In the genomic region with DNA sequence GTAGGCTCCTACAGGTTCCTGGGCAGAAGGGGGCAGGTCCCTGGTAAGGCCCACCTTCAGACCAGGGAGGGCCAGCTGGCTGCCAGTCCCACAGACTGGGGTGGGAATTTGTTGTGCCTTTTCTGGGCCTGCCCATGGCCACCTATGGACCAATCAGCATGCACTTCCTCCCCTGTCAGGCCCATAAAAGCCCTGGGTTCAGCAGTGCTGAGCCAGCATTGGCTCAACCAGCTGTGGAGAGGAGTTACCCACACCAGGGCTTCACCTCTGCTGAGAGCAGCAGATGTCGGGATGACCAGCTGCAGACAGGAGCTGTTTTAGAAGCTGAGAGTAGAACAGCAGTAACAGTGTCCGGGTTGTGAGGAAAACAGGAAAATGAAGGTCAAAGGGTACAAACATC, we compare ENCODE assay signal across 23 cellular contexts.
"Had no signal": no experiment of that assay in that cellular context is flagged by ENCODE, and none has a peak within 500 bp of the region (broad histone marks: within the 10 kb centered on the region; RNA-seq: fewer than 3 reads in every experiment).

No MANE protein-coding gene starts in this region.

- H3K9me3 ChIP-seq: lower lobe of right lung, neutrophil, pancreas, right lobe of liver had no signal

- H3K27ac Mint-ChIP-seq: activated naive CD4-positive, alpha-beta T cell treated with anti-CD3 and anti-CD28 coated beads, Interleukin-2, amount 50 U/mL, for 72 hours; activated T-helper 1 cell treated with anti-CD3 and anti-CD28 coated beads, Interleukin-12 subunit alpha, Interleukin-12 subunit beta, Interleukin-2, Interleukin-4 antibody, amounts not matched to agents 30 ng/mL and 10 ng/mL and 1 ng/mL, durations not matched to agents 14 hours and 24 hours and 36 hours; dendritic cell treated with granulocyte-macrophage colony-stimulating factor and Interleukin-4, amounts not matched to agents 40 ng/mL and 50 ng/mL, for 4 days; effector memory CD8-positive, alpha-beta T cell; natural killer cell had no signal

- H3K27ac ChIP-seq: cardiac muscle cell, lower lobe of right lung, neutrophil, pancreas, right lobe of liver, tibial artery, WERI-Rb-1 had no signal

- H3K4me3 Mint-ChIP-seq: activated T-helper 1 cell treated with anti-CD3 and anti-CD28 coated beads, Interleukin-12 subunit alpha, Interleukin-12 subunit beta, Interleukin-2, Interleukin-4 antibody, amounts not matched to agents 30 ng/mL and 10 ng/mL and 1 ng/mL, durations not matched to agents 14 hours and 24 hours and 36 hours; dendritic cell treated with granulocyte-macrophage colony-stimulating factor and Interleukin-4, amounts not matched to agents 40 ng/mL and 50 ng/mL, for 4 days; effector memory CD8-positive, alpha-beta T cell; natural killer cell had no signal

- ATAC-seq: activated naive CD4-positive, alpha-beta T cell treated with anti-CD3 and anti-CD28 coated beads, Interleukin-2, amount 50 U/mL, for 72 hours; effector memory CD8-positive, alpha-beta T cell; left colon; natural killer cell; pancreas had no signal

- H3K36me3 ChIP-seq: cardiac muscle cell, lower lobe of right lung, neutrophil, pancreas, right lobe of liver, tibial artery, WERI-Rb-1 had no signal

- H3K27me3 ChIP-seq: cardiac muscle cell, neutrophil, pancreas, right lobe of liver, tibial artery had no signal

- H3K27me3 Mint-ChIP-seq: dendritic cell treated with granulocyte-macrophage colony-stimulating factor and Interleukin-4, amounts not matched to agents 40 ng/mL and 50 ng/mL, for 4 days; effector memory CD8-positive, alpha-beta T cell had no signal

- H3K4me1 ChIP-seq: lower lobe of right lung, pancreas, right lobe of liver, tibial artery had no signal

- H3K9me3 Mint-ChIP-seq: activated naive CD4-positive, alpha-beta T cell treated with anti-CD3 and anti-CD28 coated beads, Interleukin-2, amount 50 U/mL, for 72 hours; activated T-helper 1 cell treated with anti-CD3 and anti-CD28 coated beads, Interleukin-12 subunit alpha, Interleukin-12 subunit beta, Interleukin-2, Interleukin-4 antibody, amounts not matched to agents 30 ng/mL and 10 ng/mL and 1 ng/mL, durations not matched to agents 14 hours and 24 hours and 36 hours; effector memory CD8-positive, alpha-beta T cell had no signal

- DNase-seq: activated CD4-positive, alpha-beta T cell treated with anti-CD3 and anti-CD28 coated beads, Interleukin-2, amount 50 U/mL, for 48 hours; activated gamma-delta T cell treated with Interleukin-2 at 50 U/mL for 16 hours; activated T-cell treated with anti-CD3 and anti-CD28 coated beads for 4 hours; amniotic stem cell; effector memory CD8-positive, alpha-beta T cell; hippocampal formation; islet precursor cell; left colon; lower lobe of right lung; natural killer cell; stimulated activated CD4-positive, alpha-beta T cell treated with anti-CD3 and anti-CD28 coated beads, Interleukin-4, amount 100 ng/mL, for 24 hours; stimulated activated naive CD4-positive, alpha-beta T cell; substantia nigra; T-helper 2 cell; tibial artery; WERI-Rb-1 had no signal

- H3K4me1 Mint-ChIP-seq: natural killer cell had no signal

- H3K36me3 Mint-ChIP-seq: activated naive CD4-positive, alpha-beta T cell treated with anti-CD3 and anti-CD28 coated beads, Interleukin-2, amount 50 U/mL, for 72 hours; natural killer cell had no signal

- H3K4me3 ChIP-seq: cardiac muscle cell, lower lobe of right lung, pancreas, right lobe of liver, tibial artery had no signal
